6 cellular contexts compared by ENCODE assay signal in the genomic region with DNA sequence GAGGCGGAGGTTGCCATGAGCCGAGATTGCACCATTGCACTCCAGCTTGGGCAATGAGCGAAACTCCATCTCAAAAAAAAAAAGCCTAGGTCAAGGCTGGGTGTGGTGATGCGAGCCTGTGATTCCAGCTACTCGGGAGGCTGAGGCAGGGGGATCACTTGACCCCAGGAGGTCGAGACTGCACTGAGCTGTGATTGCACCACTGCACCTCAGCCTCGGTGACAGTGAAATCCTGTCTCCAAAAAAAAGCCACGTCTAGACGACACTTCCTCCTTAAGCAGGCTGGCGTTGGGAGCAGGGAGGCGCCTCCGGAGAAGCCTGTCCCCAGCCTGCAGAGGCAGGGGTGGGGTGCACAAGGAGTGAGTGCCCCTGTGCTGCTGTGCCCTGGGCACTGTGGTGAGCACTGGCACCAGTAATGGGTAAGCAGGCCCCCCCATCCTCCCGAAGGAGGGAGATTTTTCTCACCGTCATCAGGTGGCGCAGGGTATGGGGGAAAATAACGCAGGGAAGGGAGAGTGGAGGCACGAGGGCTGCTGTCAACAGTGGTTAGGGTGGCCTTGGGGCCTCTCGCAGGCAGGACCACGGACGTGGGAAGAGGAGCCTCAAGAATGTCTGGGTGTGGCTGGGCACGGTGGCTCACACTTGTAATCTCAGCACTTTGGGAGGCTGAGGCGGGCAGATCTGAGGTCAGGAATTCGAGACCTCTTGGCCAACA. TPM values are rescaled to one million over a fixed set of nuclear protein-coding genes. Genes with fewer than 3 reads are reported as not detected.
DNase-seq lines count a peak whose midpoint lies in the region; ATAC-seq and TF ChIP-seq lines count a peak whose summit lies in the region.

No MANE protein-coding gene starts in this region.

- H3K79me2 ChIP-seq in DOHH2 (ENCODE audit: control insufficient read depth, low read length) = peaks cover 27% of the 10 kb centered on the region

- no peaks in the 10 kb centered on the region for H3K27me3 ChIP-seq in DOHH2 (ENCODE audit: control insufficient read depth, low read length)
- no peaks in the 10 kb centered on the region for H3K27me3 ChIP-seq in esophagus squamous epithelium

- H3K4me2 ChIP-seq in DOHH2 (ENCODE audit: low read length) = peak overlapping the region; percentile 57

- peaks cover 86% of the 10 kb centered on the region for H3K36me3 ChIP-seq in DOHH2 (ENCODE audit: control insufficient read depth, low read length)
- peaks cover 44 to 86% (median 62%) of the 10 kb centered on the region in 3 donors for H3K36me3 ChIP-seq in esophagus squamous epithelium

- H4K20me1 ChIP-seq in DOHH2 (ENCODE audit: control insufficient read depth, insufficient read depth, low read depth, low read length) = no peaks in the 10 kb centered on the region; the same call in 1 of the 2 replicates

- TF ChIP-seq CTCF in DOHH2 (IDR thresholded peaks at IDR 0.05; ENCODE audit: low read depth, low read length, poor library complexity, severe bottlenecking) = no peak
- TF ChIP-seq CTCF in esophagus squamous epithelium (IDR thresholded peaks at IDR 0.05) = no peak

- H3K9me3 ChIP-seq in DOHH2 (ENCODE audit: control insufficient read depth, insufficient read depth, low read length) (no peaks in the 10 kb centered on the region), esophagus squamous epithelium (no peaks in the 10 kb centered on the region)

- H3K4me1 ChIP-seq in DOHH2 (ENCODE audit: control insufficient read depth, low read length) (peaks cover 58% of the 10 kb centered on the region), esophagus squamous epithelium (peaks cover 8 to 46% (median 12%) of the 10 kb centered on the region in 3 donors)

- WGBS in esophagus squamous epithelium, 2 donors = 50 to 56% methylated on average over 9 to 17 of the region's 23 CpGs

- H3K4me3 ChIP-seq in DOHH2 (ENCODE audit: low read length) (peak overlapping the region; percentile 5; the same call in 1 of the 2 replicates), esophagus squamous epithelium (peak overlapping the region in 1 of 4 donors; percentile 23)

- peak overlapping the region; percentile 64 for H3K27ac ChIP-seq in DOHH2 (ENCODE audit: low read depth, low read length)
- H3K27ac ChIP-seq in esophagus squamous epithelium = peak overlapping the region in 2 of 4 donors; percentile 57 to 58

- no peak for ATAC-seq in HG02798 (IDR thresholded peaks at IDR 0.05; ENCODE audit: poor library complexity, unreplicated experiment)

- no peaks in the 10 kb centered on the region for H3K9me2 ChIP-seq in DOHH2 (replicated peaks; ENCODE audit: control insufficient read depth, low read length)

- DNase-seq in T-helper 1 cell (peak in 3 of 5 donors; percentile 45 to 51 (median 49)), kidney tubule cell (ENCODE audit: low spot score) (peak; percentile 20), esophagus squamous epithelium (lab: John Stamatoyannopoulos, UW) (no peak), DMS114 treated with DMSO at 0.1 percent for 48 hours (lab: John Stamatoyannopoulos, UW; ENCODE audit: unreplicated experiment) (no peak)

- H3F3A ChIP-seq in DOHH2 (ENCODE audit: control insufficient read depth, insufficient read depth) = peaks cover 39% of the 10 kb centered on the region

- no peak for TF ChIP-seq POLR2A in esophagus squamous epithelium (IDR thresholded peaks at IDR 0.05)

- intact Hi-C loops in esophagus squamous epithelium (cut with DNase I) = loop anchor here (10.0 kb wide), 1 partner anchor 143 kb away; the partner anchor contains the start of gene MRPL4

RNA-seq across cellular contexts. Expression of gene P2RY11, which starts 0.7 kb away (rescaled TPM):
- total RNA-seq in esophagus squamous epithelium = 1 to 10 TPM; 2.9 to 9.2 (median 5.8) TPM

RNA-seq across cellular contexts. Expression of gene PPAN, which starts 6.0 kb away (rescaled TPM):
- 10 to 100 TPM; 31.9 to 56.1 (median 39.6) TPM for total RNA-seq in esophagus squamous epithelium

RNA-seq across cellular contexts. Expression of gene EIF3G, which starts 7.5 kb away (rescaled TPM):
- 100 to 1,000 TPM; 146 to 253 (median 183) TPM for total RNA-seq in esophagus squamous epithelium

RNA-seq across cellular contexts. Expression of gene ANGPTL6, which starts 9.7 kb away (rescaled TPM):
- total RNA-seq in esophagus squamous epithelium = under 1 TPM in 1 of 4 donors, not detected in 3; 0.42 TPM

RNA-seq across cellular contexts. Expression of gene SHFL, which starts 26.1 kb away (rescaled TPM):
- 10 to 100 TPM in 3 of 4 donors, 1 to 10 TPM in 1; 10.0 to 23.7 (median 14.7) TPM for total RNA-seq in esophagus squamous epithelium

Comparison
In these comparisons a context has a peak if more than half of its experiments do, and no peak if none do; other contexts are left out.
1. DNase-seq: peak in T-helper 1 cell (3 of 5) and kidney tubule cell (single experiment); none in esophagus squamous epithelium (single experiment) and DMS114 treated with DMSO at 0.1 percent for 48 hours (single experiment).